29 cellular contexts compared by ENCODE assay signal in genomic region chr1:118711356-118711755, GRCh38.
"Had no signal": no experiment of that assay in that cellular context is flagged by ENCODE, and none has a peak within 500 bp of the region (broad histone marks: within the 10 kb centered on the region; RNA-seq: fewer than 3 reads in every experiment).

No MANE protein-coding gene starts in this region.

- H3K27ac Mint-ChIP-seq: immature natural killer cell; mesothelial cell of epicardium; natural killer cell; nephron progenitor cell; progenitor cell of endocrine pancreas; stimulated activated naive B cell treated with anti-CD40 and anti-IgM and Interleukin-4, amounts not matched to agents 10 μg/mL and 1 μg/mL and 100 μg/mL, for 72 hours had no signal

- H3K36me3 ChIP-seq: left lung, lower lobe of right lung, ovary, stomach, thyroid gland, transverse colon, upper lobe of left lung, vagina had no signal

- H3K36me3 Mint-ChIP-seq: immature natural killer cell; mesothelial cell of epicardium; naive B cell; natural killer cell; stimulated activated naive B cell treated with anti-CD40 and anti-IgM and Interleukin-4, amounts not matched to agents 10 μg/mL and 1 μg/mL and 100 μg/mL, for 72 hours had no signal

- DNase-seq: hypothalamus; immature natural killer cell; kidney; left colon; left lung; lower lobe of right lung; mammary epithelial cell; mesenchymal stem cell; naive B cell; natural killer cell; nephron progenitor cell; ovary; right cardiac atrium; stimulated activated CD4-positive, alpha-beta T cell treated with anti-CD3 and anti-CD28 coated beads, Interleukin-12 subunit alpha, Interleukin-12 subunit beta, amount 100 ng/mL, for 4 hours; stimulated activated CD4-positive, alpha-beta T cell treated with anti-CD3 and anti-CD28 coated beads, Interleukin-15, amount 100 ng/mL, for 24 hours; stimulated activated CD4-positive, alpha-beta T cell treated with anti-CD3 and anti-CD28 coated beads, Interleukin-2, amount 100 ng/mL, for 24 hours; stimulated activated CD4-positive, alpha-beta T cell treated with anti-CD3 and anti-CD28 coated beads, Interleukin-4, amount 100 ng/mL, for 1 hour; stimulated activated naive B cell treated with anti-CD40 and anti-IgM and Interleukin-4, amounts not matched to agents 10 μg/mL and 1 μg/mL and 100 μg/mL, for 72 hours; stimulated activated naive CD8-positive, alpha-beta T cell treated with anti-CD3 and anti-CD28 coated beads, Interleukin-15, Interleukin-2, amounts not matched to agents 100 U/mL and 50 U/mL, for 24 hours; stomach; testis; thyroid gland; transverse colon; upper lobe of left lung had no signal

- H3K4me1 ChIP-seq: left lung, lower lobe of right lung, stomach, testis, thyroid gland, transverse colon, upper lobe of left lung, vagina had no signal

- H3K27me3 Mint-ChIP-seq: progenitor cell of endocrine pancreas; stimulated activated naive B cell treated with anti-CD40 and anti-IgM and Interleukin-4, amounts not matched to agents 10 μg/mL and 1 μg/mL and 100 μg/mL, for 72 hours had no signal

- H3K4me1 Mint-ChIP-seq: immature natural killer cell; mesothelial cell of epicardium; naive B cell; natural killer cell; nephron progenitor cell; stimulated activated naive B cell treated with anti-CD40 and anti-IgM and Interleukin-4, amounts not matched to agents 10 μg/mL and 1 μg/mL and 100 μg/mL, for 72 hours had no signal

- ATAC-seq: left colon; left lung; lower lobe of right lung; natural killer cell; right cardiac atrium; sciatic nerve; stimulated activated naive B cell treated with anti-CD40 and anti-IgM and Interleukin-4, amounts not matched to agents 10 μg/mL and 1 μg/mL and 100 μg/mL, for 72 hours; stimulated activated naive CD8-positive, alpha-beta T cell treated with anti-CD3 and anti-CD28 coated beads, Interleukin-15, Interleukin-2, amounts not matched to agents 100 U/mL and 50 U/mL, for 24 hours had no signal

- H3K9me3 ChIP-seq: lower lobe of right lung, ovary, stomach, testis, thyroid gland, transverse colon, upper lobe of left lung, vagina had no signal

- H3K4me3 Mint-ChIP-seq: immature natural killer cell; mesothelial cell of epicardium; naive B cell; natural killer cell; nephron progenitor cell; stimulated activated naive B cell treated with anti-CD40 and anti-IgM and Interleukin-4, amounts not matched to agents 10 μg/mL and 1 μg/mL and 100 μg/mL, for 72 hours had no signal

- H3K4me3 ChIP-seq: left lung, lower lobe of right lung, ovary, skin epidermis, stomach, testis, thyroid gland, transverse colon, upper lobe of left lung, vagina had no signal

- H3K27me3 ChIP-seq: left lung, ovary, stomach, testis, thyroid gland, transverse colon, upper lobe of left lung, vagina had no signal
